In genomic region chr9:111983484-111983908, GRCh38 we compare ENCODE assay signal across 10 cellular contexts.
DNase-seq lines count a peak whose midpoint lies in the region; ATAC-seq, FAIRE-seq and TF ChIP-seq lines count a peak whose summit lies in the region.
"Had no signal": no experiment of that assay in that cellular context is flagged by ENCODE, and none has a peak within 500 bp of the region (broad histone marks: within the 10 kb centered on the region; RNA-seq: fewer than 3 reads in every experiment).

No MANE protein-coding gene starts in this region.

- H3K56ac ChIP-seq in H9 (ENCODE audit: insufficient read length, low read depth, low read length) = no peak overlapping the region

- H3K27ac ChIP-seq in BLaER1 treated with 17β-estradiol and CSF1 and Interleukin-3, amounts not matched to agents 10 nM and 100 nM = peak overlapping the region in 4 of 11 experiments; percentile 13 to 37 (median 35); a peak in 4 of 22 replicates
- H3K27ac ChIP-seq in OCI-LY7 (ENCODE audit: low read depth, low read length, poor library complexity, severe bottlenecking) (peak overlapping the region; percentile 13), H9 (ENCODE audit: insufficient read length, low read depth, low read length) (no peak overlapping the region)
- H3K27ac ChIP-seq: suprapubic skin had no signal

- H3K4me1 Mint-ChIP-seq in H9 = no peaks in the 10 kb centered on the region
- peaks cover 21% of the 10 kb centered on the region for H3K4me1 Mint-ChIP-seq in endothelial cell (ENCODE audit: unreplicated experiment)

- no peak overlapping the region for H2BK12ac ChIP-seq in H9 (ENCODE audit: insufficient read length, low read depth, low read length)

- no peaks in the 10 kb centered on the region for H3K9me2 ChIP-seq in OCI-LY7 (ENCODE audit: insufficient read depth, low read length)

- FAIRE-seq in GM19239 (lab: Jason Lieb, UNC) = peak; percentile 99

- POLR2A ChIA-PET in OCI-LY7 (lab: Charles Lee) = interaction anchor here (0.5 to 1.3 kb wide), 4 partner anchors 11 to 734 kb away, joined by 3 to 4 read pairs (median 4); partner anchors contain the start of gene INIP

- H4K5ac ChIP-seq in H9 (ENCODE audit: insufficient read length, low read depth, low read length) = no peak overlapping the region

- H3K36me3 ChIP-seq in BLaER1 treated with 17β-estradiol and CSF1 and Interleukin-3, amounts not matched to agents 10 nM and 100 nM = no peaks in the 10 kb centered on the region
- H3K36me3 ChIP-seq in OCI-LY7 (ENCODE audit: insufficient read depth, low read length) = no peaks in the 10 kb centered on the region
- H3K36me3 ChIP-seq: suprapubic skin had no signal

- H3K4me1 ChIP-seq in BLaER1 treated with 17β-estradiol and CSF1 and Interleukin-3, amounts not matched to agents 10 nM and 100 nM = peaks cover 15 to 42% (median 26%) of the 10 kb centered on the region in 10 experiments
- H3K4me1 ChIP-seq in OCI-LY7 (ENCODE audit: insufficient read depth, low read length, poor library complexity, severe bottlenecking) (peaks cover 16% of the 10 kb centered on the region), H9 (ENCODE audit: insufficient read depth, low read length) (no peaks in the 10 kb centered on the region)
- H3K4me1 ChIP-seq: suprapubic skin had no signal

- H3K4me3 Mint-ChIP-seq in H9 (no peak overlapping the region), endothelial cell (ENCODE audit: unreplicated experiment) (no peak overlapping the region)

- no peak overlapping the region for H2AK5ac ChIP-seq in H9 (ENCODE audit: insufficient read length, low read length)

- intact Hi-C loops in OCI-LY7 (cut with micrococcal nuclease; ENCODE audit: unreplicated experiment) = loop anchor here (2.0 to 5.0 kb wide), 2 partner anchors 86 to 91 kb away; partner anchors contain the start of gene UGCG

- H2BK20ac ChIP-seq in H9 (ENCODE audit: low read depth, low read length, poor library complexity, severe bottlenecking) = no peak overlapping the region

- H3K18ac ChIP-seq in H9 (ENCODE audit: insufficient read length, low read depth, low read length) = no peak overlapping the region

- H2BK15ac ChIP-seq in H9 (ENCODE audit: low read depth, low read length) = no peak overlapping the region

- H3K23me2 ChIP-seq in H9 (ENCODE audit: insufficient read length, low read depth, low read length, poor library complexity, severe bottlenecking) = no peaks in the 10 kb centered on the region

- H3K9me3 ChIP-seq in BLaER1 treated with 17β-estradiol and CSF1 and Interleukin-3, amounts not matched to agents 10 nM and 100 nM (replicated peaks in 1 of 11) = no peaks in the 10 kb centered on the region
- H3K9me3 ChIP-seq in OCI-LY7 (ENCODE audit: low read length) (no peaks in the 10 kb centered on the region), H9 (ENCODE audit: control insufficient read depth, low read depth, low read length) (no peaks in the 10 kb centered on the region)
- H3K9me3 ChIP-seq: suprapubic skin had no signal

- no peak overlapping the region for H3K23ac ChIP-seq in H9 (ENCODE audit: insufficient read length, low read depth, low read length)

- H3K9me3 Mint-ChIP-seq in H9 (no peaks in the 10 kb centered on the region), endothelial cell (ENCODE audit: unreplicated experiment) (no peaks in the 10 kb centered on the region)

- H3K79me2 ChIP-seq in OCI-LY7 (ENCODE audit: insufficient read depth, low read depth, low read length) (no peaks in the 10 kb centered on the region), H9 (ENCODE audit: insufficient read depth, low read length) (no peaks in the 10 kb centered on the region)

- H3K27ac Mint-ChIP-seq in H9 (no peak overlapping the region), endothelial cell (ENCODE audit: unreplicated experiment) (no peak overlapping the region)

- H3K4ac ChIP-seq in H9 (ENCODE audit: low read depth, low read length) = no peak overlapping the region

- no peak overlapping the region for H4K91ac ChIP-seq in H9 (ENCODE audit: insufficient read length, low read depth, low read length)

- H3K14ac ChIP-seq in H9 (ENCODE audit: insufficient read depth, low read length) = no peak overlapping the region; the same call in 1 of the 2 replicates

- no peaks in the 10 kb centered on the region for H3K36me3 Mint-ChIP-seq in H9 (ENCODE audit: insufficient read depth in 1 of 3, low read depth in 3 of 3)
- H3K36me3 Mint-ChIP-seq in endothelial cell (ENCODE audit: low read depth, unreplicated experiment) = no peaks in the 10 kb centered on the region

- H3T11ph ChIP-seq in H9 (ENCODE audit: low read length) = no peak overlapping the region

- H4K20me1 ChIP-seq in BLaER1 treated with 17β-estradiol and CSF1 and Interleukin-3, amounts not matched to agents 10 nM and 100 nM = no peaks in the 10 kb centered on the region
- no peaks in the 10 kb centered on the region for H4K20me1 ChIP-seq in OCI-LY7 (ENCODE audit: insufficient read depth, low read length)
- H4K20me1 ChIP-seq in H9 (ENCODE audit: control insufficient read depth, insufficient read depth, insufficient read length) = no peaks in the 10 kb centered on the region

- H3K4me2 ChIP-seq in BLaER1 treated with 17β-estradiol and CSF1 and Interleukin-3, amounts not matched to agents 10 nM and 100 nM = peak overlapping the region; percentile 26 to 70 (median 48); a peak in 21 of 22 replicates
- H3K4me2 ChIP-seq in OCI-LY7 (ENCODE audit: low read length) (peak overlapping the region; percentile 27), H9 (ENCODE audit: insufficient read depth, insufficient read length, low read length) (no peak overlapping the region)

- no peak overlapping the region for H2BK120ac ChIP-seq in H9 (ENCODE audit: low read depth, low read length, poor library complexity, severe bottlenecking)

- peak; percentile 22 for DNase-seq in GM19239 (ENCODE audit: insufficient read length, low spot score)
- peak; percentile 67 for DNase-seq in OCI-LY7 (ENCODE audit: low spot score)
- no peak for DNase-seq in H9
- no peak for DNase-seq in stimulated activated CD8-positive, alpha-beta memory T cell treated with anti-CD3 and anti-CD28 coated beads, Interleukin-4, amount 100 ng/mL, for 48 hours
- DNase-seq in endothelial cell (ENCODE audit: low spot score) = no peak
- DNase-seq in GOT3 (lab: John Stamatoyannopoulos, UW) = no peak
- DNase-seq: aorta had no signal

- no peaks in the 10 kb centered on the region for H3K27me3 ChIP-seq in BLaER1 treated with 17β-estradiol and CSF1 and Interleukin-3, amounts not matched to agents 10 nM and 100 nM
- H3K27me3 ChIP-seq in H9 (ENCODE audit: insufficient read depth, low read length) = no peaks in the 10 kb centered on the region
- H3K27me3 ChIP-seq: suprapubic skin had no signal

- TF ChIP-seq CTCF in OCI-LY7 (conservative IDR thresholded peaks at IDR 0.05; ENCODE audit: low read length) = no peak
- no peak for TF ChIP-seq CTCF in H9 (conservative IDR thresholded peaks at IDR 0.05)
- no peak for TF ChIP-seq CTCF in endothelial cell (IDR thresholded peaks at IDR 0.05; ENCODE audit: unreplicated experiment)

- ATAC-seq in HG02973 (IDR thresholded peaks at IDR 0.05; ENCODE audit: unreplicated experiment) = peak; percentile 57

- no peak overlapping the region for H2BK5ac ChIP-seq in H9 (ENCODE audit: insufficient read length, low read length)

- BruUV-seq in OCI-LY7 (replicated peaks; lab: Mats Ljungman, UMichigan) = no TSS peak

- H2AFZ ChIP-seq in OCI-LY7 (ENCODE audit: low read length) (peak overlapping the region; percentile 91), H9 (ENCODE audit: low read length) (no peak overlapping the region)

- no peaks in the 10 kb centered on the region for H3K79me1 ChIP-seq in H9 (ENCODE audit: insufficient read depth, low read depth, low read length, poor library complexity, severe bottlenecking)

- H3K9ac ChIP-seq in BLaER1 treated with 17β-estradiol and CSF1 and Interleukin-3, amounts not matched to agents 10 nM and 100 nM = no peak overlapping the region
- H3K9ac ChIP-seq in H9 (ENCODE audit: extremely low read depth, insufficient read length, low read length) = no peak overlapping the region

- H4K8ac ChIP-seq in H9 (replicated peaks; ENCODE audit: insufficient read length, low read depth, low read length) = no peak overlapping the region

- H3K27me3 Mint-ChIP-seq in H9 (ENCODE audit: low read depth) = no peaks in the 10 kb centered on the region; the same call in 1 of the 2 replicates
- peaks cover 17% of the 10 kb centered on the region for H3K27me3 Mint-ChIP-seq in endothelial cell (ENCODE audit: unreplicated experiment)

- H3K4me3 ChIP-seq in BLaER1 treated with 17β-estradiol and CSF1 and Interleukin-3, amounts not matched to agents 10 nM and 100 nM = no peak overlapping the region
- no peak overlapping the region for H3K4me3 ChIP-seq in OCI-LY7 (ENCODE audit: low read depth, low read length, poor library complexity, severe bottlenecking)
- H3K4me3 ChIP-seq: suprapubic skin had no signal

- WGBS in H9 (ENCODE audit: extremely low coverage, insufficient read length, low lambda C conversion rate) = no CpG with 5 or more reads among the region's 2 CpGs

- CTCF ChIA-PET in OCI-LY7 (lab: Charles Lee; ENCODE audit: unreplicated experiment) = no interaction called here

Comparison
In these comparisons a context has a peak if more than half of its experiments do, and no peak if none do; other contexts are left out.
1. DNase-seq: peak in GM19239 (single experiment) and OCI-LY7 (single experiment); none in H9 (single experiment), stimulated activated CD8-positive, alpha-beta memory T cell treated with anti-CD3 and anti-CD28 coated beads, Interleukin-4, amount 100 ng/mL, for 48 hours (single experiment), endothelial cell (single experiment) and GOT3 (single experiment).